ENCODE assay signal across 18 cellular contexts in the genomic region with DNA sequence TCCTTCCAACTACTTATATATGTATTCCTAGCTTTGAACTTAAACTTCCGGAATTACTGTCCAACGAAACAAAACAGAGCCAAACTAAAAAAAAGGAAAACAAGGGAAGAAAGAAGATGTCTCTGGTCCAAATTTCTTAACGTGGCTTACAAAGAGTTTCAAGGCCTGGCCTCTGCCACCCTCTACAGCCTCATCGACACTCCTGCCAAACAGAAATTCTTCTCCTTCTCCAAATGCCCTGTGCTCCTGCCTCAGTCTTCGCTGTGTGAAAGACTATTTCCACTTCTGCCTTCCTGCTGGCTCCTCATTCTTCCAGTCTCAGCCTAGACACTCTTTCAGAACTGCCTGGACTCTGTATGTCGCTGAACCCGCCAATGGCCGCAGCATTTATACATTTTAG.
"Had no signal": no experiment of that assay in that cellular context is flagged by ENCODE, and none has a peak within 500 bp of the region (broad histone marks: within the 10 kb centered on the region; RNA-seq: fewer than 3 reads in every experiment).

No MANE protein-coding gene starts in this region.

- H3K4me3 Mint-ChIP-seq: activated naive CD4-positive, alpha-beta T cell treated with anti-CD3 and anti-CD28 coated beads for 36 hours; activated naive CD8-positive, alpha-beta T cell treated with anti-CD3 and anti-CD28 coated beads, Interleukin-2, amount 50 U/mL, for 24 hours; neural crest cell; stimulated activated memory B cell treated with anti-CD40 and anti-IgM and Interleukin-4, amounts not matched to agents 10 μg/mL and 1 μg/mL and 100 μg/mL, for 72 hours had no signal

- H3K9me3 Mint-ChIP-seq: activated naive CD4-positive, alpha-beta T cell treated with anti-CD3 and anti-CD28 coated beads for 36 hours; activated naive CD8-positive, alpha-beta T cell treated with anti-CD3 and anti-CD28 coated beads, Interleukin-2, amount 50 U/mL, for 24 hours; neural crest cell; stimulated activated memory B cell treated with anti-CD40 and anti-IgM and Interleukin-4, amounts not matched to agents 10 μg/mL and 1 μg/mL and 100 μg/mL, for 72 hours had no signal

- H3K27me3 Mint-ChIP-seq: activated naive CD8-positive, alpha-beta T cell treated with anti-CD3 and anti-CD28 coated beads, Interleukin-2, amount 50 U/mL, for 24 hours; stimulated activated memory B cell treated with anti-CD40 and anti-IgM and Interleukin-4, amounts not matched to agents 10 μg/mL and 1 μg/mL and 100 μg/mL, for 72 hours had no signal

- H3K9me3 ChIP-seq: breast epithelium, esophagus muscularis mucosa, tibial artery had no signal

- H3K4me1 ChIP-seq: breast epithelium, esophagus muscularis mucosa, foreskin keratinocyte, tibial artery had no signal

- FAIRE-seq: endometrium, urothelium cell line had no signal

- H3K4me3 ChIP-seq: breast epithelium, esophagus muscularis mucosa, tibial artery had no signal

- DNase-seq: activated CD4-positive, alpha-beta T cell treated with anti-CD3 and anti-CD28 coated beads, Interleukin-2, amount 50 U/mL, for 1 hour; activated CD8-positive, alpha-beta memory T cell treated with anti-CD3 and anti-CD28 coated beads for 24 hours; activated naive CD4-positive, alpha-beta T cell treated with anti-CD3 and anti-CD28 coated beads for 36 hours; activated naive CD8-positive, alpha-beta T cell treated with anti-CD3 and anti-CD28 coated beads, Interleukin-2, amount 50 U/mL, for 24 hours; aorta; foreskin keratinocyte; glutamatergic neuron; kidney glomerular epithelial cell; retina; T-helper 9 cell; tibial artery had no signal

- H3K27me3 ChIP-seq: breast epithelium, esophagus muscularis mucosa, foreskin keratinocyte, tibial artery had no signal

- H3K27ac ChIP-seq: breast epithelium, esophagus muscularis mucosa, foreskin keratinocyte, tibial artery had no signal

- H3K36me3 ChIP-seq: breast epithelium, esophagus muscularis mucosa, tibial artery had no signal

- H3K27ac Mint-ChIP-seq: activated naive CD4-positive, alpha-beta T cell treated with anti-CD3 and anti-CD28 coated beads for 36 hours; activated naive CD8-positive, alpha-beta T cell treated with anti-CD3 and anti-CD28 coated beads, Interleukin-2, amount 50 U/mL, for 24 hours; stimulated activated memory B cell treated with anti-CD40 and anti-IgM and Interleukin-4, amounts not matched to agents 10 μg/mL and 1 μg/mL and 100 μg/mL, for 72 hours had no signal

- H3K4me1 Mint-ChIP-seq: activated naive CD8-positive, alpha-beta T cell treated with anti-CD3 and anti-CD28 coated beads, Interleukin-2, amount 50 U/mL, for 24 hours; stimulated activated memory B cell treated with anti-CD40 and anti-IgM and Interleukin-4, amounts not matched to agents 10 μg/mL and 1 μg/mL and 100 μg/mL, for 72 hours had no signal

- H3K36me3 Mint-ChIP-seq: stimulated activated memory B cell treated with anti-CD40 and anti-IgM and Interleukin-4, amounts not matched to agents 10 μg/mL and 1 μg/mL and 100 μg/mL, for 72 hours had no signal

- ATAC-seq: activated CD4-positive, CD25-positive, alpha-beta regulatory T cell treated with anti-CD3 and anti-CD28 coated beads, Interleukin-2, amount 50 U/mL, for 24 hours; activated naive CD8-positive, alpha-beta T cell treated with anti-CD3 and anti-CD28 coated beads, Interleukin-2, amount 50 U/mL, for 24 hours; foreskin keratinocyte; stimulated activated memory B cell treated with anti-CD40 and anti-IgM and Interleukin-4, amounts not matched to agents 10 μg/mL and 1 μg/mL and 100 μg/mL, for 72 hours had no signal
